Comparison of ENCODE assay signal across 27 cellular contexts in the genomic region with DNA sequence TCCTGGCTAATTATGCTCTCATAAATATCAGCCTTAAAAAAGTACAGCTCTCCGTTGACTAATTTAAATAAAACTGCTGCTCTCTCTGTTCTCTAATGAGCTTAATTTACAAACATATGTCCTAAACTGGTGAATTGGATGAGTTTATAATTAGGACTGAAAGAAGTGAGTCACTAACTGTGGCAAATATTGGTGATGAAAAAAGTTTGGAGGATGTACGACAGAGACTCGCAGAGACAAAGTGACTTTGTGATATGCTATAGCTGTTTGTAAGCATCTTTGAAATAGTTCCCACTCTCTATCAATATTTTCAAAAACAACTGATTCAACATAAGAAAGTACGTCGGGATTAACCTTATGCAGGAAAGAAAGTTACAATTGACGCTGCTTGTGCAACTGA.
"Had no signal": no experiment of that assay in that cellular context is flagged by ENCODE, and none has a peak within 500 bp of the region (broad histone marks: within the 10 kb centered on the region; RNA-seq: fewer than 3 reads in every experiment).

No MANE protein-coding gene starts in this region.

- H3K4me3 ChIP-seq: stomach, suprapubic skin, testis, thoracic aorta, thyroid gland, tibial artery, tibial nerve, transverse colon, upper lobe of left lung, upper lobe of right lung, uterus, vagina had no signal

- H3K4me1 ChIP-seq: stomach, suprapubic skin, testis, thyroid gland, tibial artery, tibial nerve, transverse colon, upper lobe of left lung, upper lobe of right lung, uterus, vagina had no signal

- H3K9me3 ChIP-seq: stomach, suprapubic skin, testis, thoracic aorta, thyroid gland, tibial artery, tibial nerve, transverse colon, upper lobe of left lung, upper lobe of right lung, uterus, vagina had no signal

- H3K27me3 ChIP-seq: stomach, suprapubic skin, testis, thyroid gland, tibial artery, tibial nerve, transverse colon, upper lobe of left lung, upper lobe of right lung, uterus, vagina had no signal

- ATAC-seq: stimulated activated effector memory CD8-positive, alpha-beta T cell treated with anti-CD3 and anti-CD28 coated beads, Interleukin-12 subunit alpha, Interleukin-12 subunit beta, amount 100 ng/mL, for 72 hours; stimulated activated memory B cell treated with anti-CD40 and anti-IgM and Interleukin-4, amounts not matched to agents 10 μg/mL and 1 μg/mL and 100 μg/mL, for 72 hours; stimulated activated naive B cell treated with anti-CD40 and anti-IgM and Interleukin-4, amounts not matched to agents 10 μg/mL and 1 μg/mL and 100 μg/mL, for 72 hours; stimulated activated naive CD8-positive, alpha-beta T cell treated with anti-CD3 and anti-CD28 coated beads, Interleukin-15, amount 100 ng/mL, for 72 hours; stimulated activated naive CD8-positive, alpha-beta T cell treated with anti-CD3 and anti-CD28 coated beads, Interleukin-15, Interleukin-2, amounts not matched to agents 100 U/mL and 50 U/mL, for 24 hours; upper lobe of right lung had no signal

- FAIRE-seq: urothelium cell line had no signal

- H3K36me3 ChIP-seq: stomach, suprapubic skin, thoracic aorta, thyroid gland, tibial artery, tibial nerve, transverse colon, upper lobe of left lung, upper lobe of right lung, uterus, vagina had no signal

- DNase-seq: stimulated activated CD4-positive, alpha-beta T cell treated with anti-CD3 and anti-CD28 coated beads, Interleukin-2, amount 100 ng/mL, for 48 hours; stimulated activated CD4-positive, alpha-beta T cell treated with anti-CD3 and anti-CD28 coated beads, Interleukin-4, amount 100 ng/mL, for 1 hour; stimulated activated CD4-positive, alpha-beta T cell treated with anti-CD3 and anti-CD28 coated beads, Interleukin-4, amount 100 ng/mL, for 24 hours; stimulated activated CD4-positive, alpha-beta T cell treated with anti-CD3 and anti-CD28 coated beads, Interleukin-4, amount 100 ng/mL, for 4 hours; stimulated activated CD8-positive, alpha-beta memory T cell treated with anti-CD3 and anti-CD28 coated beads, Interleukin-4, amount 100 ng/mL, for 48 hours; stimulated activated naive B cell treated with anti-CD40 and anti-IgM and Interleukin-4, amounts not matched to agents 10 μg/mL and 1 μg/mL and 100 μg/mL, for 72 hours; stimulated activated naive CD4-positive, alpha-beta T cell; stimulated activated naive CD4-positive, alpha-beta T cell treated with Interleukin-2 at 50 U/mL for 16 hours; stimulated activated naive CD8-positive, alpha-beta T cell treated with anti-CD3 and anti-CD28 coated beads, Interleukin-15, amount 100 ng/mL, for 72 hours; stimulated activated naive CD8-positive, alpha-beta T cell treated with anti-CD3 and anti-CD28 coated beads, Interleukin-15, Interleukin-2, amounts not matched to agents 100 U/mL and 50 U/mL, for 24 hours; stomach; substantia nigra; testis; thyroid gland; tibial artery; transverse colon; trophoblast cell; upper lobe of left lung; upper lobe of right lung; uterus had no signal

- H3K27ac ChIP-seq: stomach, suprapubic skin, testis, thoracic aorta, thyroid gland, tibial artery, tibial nerve, transverse colon, upper lobe of left lung, upper lobe of right lung, uterus, vagina had no signal
